Comparison of ENCODE assay signal across 18 cellular contexts in the genomic region with DNA sequence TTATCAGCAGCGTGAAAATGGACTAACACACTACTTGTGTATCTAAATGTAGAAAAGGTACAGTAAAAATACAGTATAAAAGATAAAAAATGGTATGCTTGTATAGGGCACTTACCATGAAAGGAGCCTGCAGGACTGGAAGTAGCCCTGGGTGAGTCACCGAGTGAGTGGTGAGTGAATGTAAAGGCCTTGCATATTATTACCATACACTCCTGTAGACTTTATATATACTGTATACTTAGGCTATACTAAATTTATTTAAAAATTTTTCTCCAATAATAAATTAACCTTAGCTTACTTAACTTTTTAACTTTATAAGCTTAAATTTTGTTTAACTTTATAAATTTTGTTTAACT.
DNase-seq lines count a peak whose midpoint lies in the region; FAIRE-seq and TF ChIP-seq lines count a peak whose summit lies in the region.
"Had no signal": no experiment of that assay in that cellular context is flagged by ENCODE, and none has a peak within 500 bp of the region (broad histone marks: within the 10 kb centered on the region; RNA-seq: fewer than 3 reads in every experiment).

No MANE protein-coding gene starts in this region.

- H3K4me1 ChIP-seq in small intestine (ENCODE audit: control insufficient read depth in 2 of 2, insufficient read depth in 1 of 2, low read depth in 1 of 2, low read length in 1 of 2), result no peaks in the 10 kb centered on the region
- no peaks in the 10 kb centered on the region for H3K4me1 ChIP-seq in esophagus squamous epithelium

- no peak for TF ChIP-seq POLR2A in esophagus squamous epithelium (IDR thresholded peaks at IDR 0.05)

- H3K27ac ChIP-seq in small intestine (ENCODE audit: low read depth in 1 of 2, low read length in 1 of 2) (peak overlapping the region in 1 of 2 donors; percentile 20), esophagus squamous epithelium (no peak overlapping the region)
- H3K27ac ChIP-seq: PC-9, SK-N-MC had no signal

- H3K4me3 ChIP-seq in epithelial cell of esophagus (ENCODE audit: low read length) (no peak overlapping the region), small intestine (ENCODE audit: low read depth in 1 of 2, low read length in 2 of 2) (no peak overlapping the region), esophagus squamous epithelium (no peak overlapping the region)
- H3K4me3 ChIP-seq: GM12878, PC-9, SK-N-MC had no signal

- DNase-seq in EL (peak; percentile 37), RKO (ENCODE audit: low spot score) (peak; percentile 27), epithelial cell of esophagus (ENCODE audit: low read depth) (peak; percentile 71), small intestine (peak; percentile 45), esophagus squamous epithelium (lab: John Stamatoyannopoulos, UW) (no peak), cortex of kidney (lab: John Stamatoyannopoulos, UW) (no peak), islet precursor cell (no peak)
- DNase-seq: CD8-positive, alpha-beta memory T cell; DMS 273 treated with DMSO at 0.1 percent for 48 hours; H9; NCI-H1436 treated with DMSO at 0.1 percent for 48 hours; NCI-H2081; NCI-H226; NCI-H526 treated with DMSO at 0.1 percent for 48 hours; NK-92 treated with Interleukin-12 subunit alpha and Interleukin-12 subunit beta, amount 100 ng/mL, for 24 hours; PC-9 had no signal

- intact Hi-C loops in esophagus squamous epithelium (cut with DNase I), result no loop called here

- H3K36me3 ChIP-seq in small intestine (ENCODE audit: control insufficient read depth in 2 of 2, insufficient read depth in 2 of 2, low read length in 2 of 2) (peaks cover 0 to 4% of the 10 kb centered on the region in 2 donors), esophagus squamous epithelium (peaks cover 0 to 16% (median 0%) of the 10 kb centered on the region in 3 donors)

- no peak for FAIRE-seq in small intestine (lab: Jason Lieb, UNC)
- FAIRE-seq: GM12878 had no signal

- TF ChIP-seq CTCF in epithelial cell of esophagus (IDR thresholded peaks at IDR 0.05; ENCODE audit: insufficient read depth, low read depth, low read length, missing control alignments) (no peak), esophagus squamous epithelium (IDR thresholded peaks at IDR 0.05) (no peak)

- H3K9me3 ChIP-seq in small intestine (ENCODE audit: control insufficient read depth, low read depth) (no peaks in the 10 kb centered on the region), esophagus squamous epithelium (peaks cover 0 to 8% (median 6%) of the 10 kb centered on the region in 3 donors)

- H3K27me3 ChIP-seq in small intestine (ENCODE audit: control insufficient read depth in 2 of 2, insufficient read depth in 2 of 2, low read length in 2 of 2), result no peaks in the 10 kb centered on the region
- no peaks in the 10 kb centered on the region for H3K27me3 ChIP-seq in esophagus squamous epithelium

- 82 to 90% (median 86%) methylated on average over 2 of the region's 2 CpGs for WGBS in small intestine, 3 donors
- WGBS in esophagus squamous epithelium, 2 donors, result 88 to 98% methylated on average over 2 of the region's 2 CpGs

Comparison
In these comparisons a context has a peak if more than half of its experiments do, and no peak if none do; other contexts are left out.
1. DNase-seq: peak in EL (single experiment), RKO (single experiment), epithelial cell of esophagus (single experiment) and small intestine (single experiment); none in esophagus squamous epithelium (single experiment), cortex of kidney (single experiment) and islet precursor cell (single experiment).